20 cellular contexts compared by ENCODE assay signal in the genomic region with DNA sequence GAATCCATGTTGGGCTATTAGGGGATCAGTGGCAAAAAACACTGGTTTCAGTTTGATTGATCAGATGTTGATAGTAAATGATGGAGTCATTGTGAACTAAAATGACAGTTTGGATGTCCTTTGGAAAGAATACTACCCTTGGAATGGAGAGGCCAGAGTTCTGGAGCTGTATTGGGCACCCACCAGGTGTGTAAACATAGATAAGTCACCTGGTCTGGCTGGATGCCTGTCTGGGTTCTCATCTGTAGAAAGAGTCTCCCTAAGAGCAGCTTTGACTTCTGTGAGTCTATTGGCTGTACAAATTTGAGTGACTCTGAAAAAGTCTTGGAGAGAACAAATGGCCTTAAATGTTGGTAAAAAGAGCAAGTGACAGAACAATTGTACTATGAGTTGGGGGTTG.
"Had no signal": no experiment of that assay in that cellular context is flagged by ENCODE, and none has a peak within 500 bp of the region (broad histone marks: within the 10 kb centered on the region; RNA-seq: fewer than 3 reads in every experiment).

No MANE protein-coding gene starts in this region.

- H3K36me3 ChIP-seq: SJSA1 had no signal

- H3K27ac ChIP-seq: SJSA1 had no signal

- ATAC-seq: activated CD4-positive, CD25-positive, alpha-beta regulatory T cell treated with anti-CD3 and anti-CD28 coated beads, Interleukin-2, amount 50 U/mL, for 24 hours; activated CD8-positive, alpha-beta T cell treated with anti-CD3 and anti-CD28 coated beads for 36 hours; activated T-cell treated with anti-CD3 and anti-CD28 coated beads, Interleukin-2, amount 50 U/mL, for 72 hours; PC-3; SK-N-SH treated with all-trans-retinoic acid at 6 μM for 48 hours had no signal

- H3K4me1 ChIP-seq: SJSA1 had no signal

- FAIRE-seq: colon, RCC 7860 had no signal

- H3K9me3 ChIP-seq: SJSA1 had no signal

- H3K4me3 ChIP-seq: SJSA1 had no signal

- DNase-seq: activated CD4-positive, alpha-beta T cell treated with anti-CD3 and anti-CD28 coated beads for 4 hours; activated CD8-positive, alpha-beta memory T cell treated with anti-CD3 and anti-CD28 coated beads, Interleukin-2, amount 50 U/mL, for 4 hours; activated CD8-positive, alpha-beta T cell treated with anti-CD3 and anti-CD28 coated beads for 36 hours; activated gamma-delta T cell treated with Interleukin-2 at 50 U/mL for 16 hours; activated naive CD4-positive, alpha-beta T cell treated with anti-CD3 and anti-CD28 coated beads, Interleukin-2, amount 10 ng/mL, durations not matched to agents 7 days and 5 days; activated naive CD8-positive, alpha-beta T cell treated with anti-CD3 and anti-CD28 coated beads for 36 hours; activated T-cell treated with anti-CD3 and anti-CD28 coated beads, Interleukin-2, amount 50 U/mL, for 72 hours; cerebellar nuclear complex; Kasumi-1; NCI-H1417; NCI-H2081 treated with DMSO at 0.1 percent for 48 hours; NCI-H226; NCI-H524 treated with DMSO at 0.1 percent for 48 hours; PC-3; SHP77 had no signal

- H3K27me3 ChIP-seq: SJSA1 had no signal
